In genomic region chr1:54052470-54052933, GRCh38 we compare ENCODE assay signal across 8 cellular contexts. TPM values are rescaled to one million over a fixed set of nuclear protein-coding genes. Genes with fewer than 3 reads are reported as not detected.
DNase-seq lines count a peak whose midpoint lies in the region; ATAC-seq, FAIRE-seq and TF ChIP-seq lines count a peak whose summit lies in the region.

No MANE protein-coding gene starts in this region.

- ATAC-seq in GM19397 (IDR thresholded peaks at IDR 0.05; ENCODE audit: unreplicated experiment) (peak; percentile 5), HepG2 (peak; percentile 79), HG03469 (IDR thresholded peaks at IDR 0.05; ENCODE audit: unreplicated experiment) (no peak)
- peak; percentile 41 for ATAC-seq in stimulated activated effector memory CD8-positive, alpha-beta T cell treated with anti-CD3 and anti-CD28 coated beads, Interleukin-12 subunit alpha, Interleukin-12 subunit beta, amount 100 ng/mL, for 72 hours

- no peak overlapping the region for H3K27ac Mint-ChIP-seq in stimulated activated effector memory CD8-positive, alpha-beta T cell treated with anti-CD3 and anti-CD28 coated beads, Interleukin-12 subunit alpha, Interleukin-12 subunit beta, amount 100 ng/mL, for 72 hours

- POLR2A ChIA-PET in HepG2 (lab: Yijun Ruan, JAX), result interaction anchor here (0.7 to 4.6 kb wide), 12 partner anchors 9 to 355 kb away, joined by 3 to 42 read pairs (median 5); partner anchors contain the start of gene LDLRAD1

- TF ChIP-seq CTCF in colonic mucosa (IDR thresholded peaks at IDR 0.05) (no peak), HepG2 (CRISPR knock-in tag; IDR thresholded peaks at IDR 0.05) (no peak)

- peaks cover 5% of the 10 kb centered on the region for H4K20me1 ChIP-seq in HepG2 (ENCODE audit: insufficient read depth, low read length)

- peak overlapping the region; percentile 71 for H3K4me3 ChIP-seq in colonic mucosa
- peak overlapping the region; percentile 76 to 98 (median 91) for H3K4me3 ChIP-seq in HepG2 (replicated peaks in 1 of 3; ENCODE audit: insufficient read depth in 1 of 3, low read depth in 2 of 3, low read length in 3 of 3)

- H3K4me1 ChIP-seq in colonic mucosa (peaks cover 19% of the 10 kb centered on the region), HepG2 (ENCODE audit: insufficient read depth, low read length) (peaks cover 29% of the 10 kb centered on the region)

- TSS peak; percentile 50 for BruUV-seq in HepG2 (replicated peaks; lab: Mats Ljungman, UMichigan)

- no peaks in the 10 kb centered on the region for H3K36me3 ChIP-seq in colonic mucosa
- H3K36me3 ChIP-seq in HepG2 (replicated peaks in 1 of 2; ENCODE audit: control insufficient read depth in 1 of 2, insufficient read depth in 2 of 2, low read length in 2 of 2), result no peaks in the 10 kb centered on the region; a peak in 2 of 5 replicates

- no peak; a peak in 2 of 4 replicates for TF ChIP-seq POLR2A in HepG2 (IDR thresholded peaks at IDR 0.05; ENCODE audit: insufficient read depth in 1 of 2, low read depth in 2 of 2, low read length in 2 of 2)

- TF ChIP-seq EP300 in HepG2 (IDR thresholded peaks at IDR 0.05; ENCODE audit: low read depth in 2 of 2, low read length in 2 of 2) (no peak), HepG2 (CRISPR knock-in tag; IDR thresholded peaks at IDR 0.05; ENCODE audit: borderline replicate concordance) (no peak)

- no peaks in the 10 kb centered on the region for H3K9me3 Mint-ChIP-seq in stimulated activated effector memory CD8-positive, alpha-beta T cell treated with anti-CD3 and anti-CD28 coated beads, Interleukin-12 subunit alpha, Interleukin-12 subunit beta, amount 100 ng/mL, for 72 hours

- H3K4me3 Mint-ChIP-seq in stimulated activated effector memory CD8-positive, alpha-beta T cell treated with anti-CD3 and anti-CD28 coated beads, Interleukin-12 subunit alpha, Interleukin-12 subunit beta, amount 100 ng/mL, for 72 hours, result no peak overlapping the region

- FAIRE-seq in HepG2 (lab: Jason Lieb, UNC), result no peak

- H3K9me3 ChIP-seq in colonic mucosa (no peaks in the 10 kb centered on the region), HepG2 (ENCODE audit: low read length) (no peaks in the 10 kb centered on the region)

- H2AFZ ChIP-seq in HepG2 (ENCODE audit: low read length), result no peak overlapping the region

- peak overlapping the region; percentile 82 for H3K4me2 ChIP-seq in HepG2 (ENCODE audit: low read depth, low read length)

- H3K4me1 Mint-ChIP-seq in stimulated activated effector memory CD8-positive, alpha-beta T cell treated with anti-CD3 and anti-CD28 coated beads, Interleukin-12 subunit alpha, Interleukin-12 subunit beta, amount 100 ng/mL, for 72 hours, result peaks cover 22% of the 10 kb centered on the region

- WGBS in HepG2 (ENCODE audit: low lambda C conversion rate), result 2% methylated on average over 23 of the region's 23 CpGs

- peak; percentile 27 for DNase-seq in DMS114 treated with DMSO at 0.1 percent for 48 hours (lab: John Stamatoyannopoulos, UW; ENCODE audit: unreplicated experiment)
- DNase-seq in HT1080 (ENCODE audit: low read depth), result peak; percentile 28
- peak in 3 of 5 experiments; percentile 19 to 58 (median 27) for DNase-seq in T-helper 2 cell
- DNase-seq in colonic mucosa, result peak; percentile 53
- peak; percentile 31 for DNase-seq in HepG2 (ENCODE audit: low spot score)
- DNase-seq in stimulated activated effector memory CD8-positive, alpha-beta T cell treated with anti-CD3 and anti-CD28 coated beads, Interleukin-12 subunit alpha, Interleukin-12 subunit beta, amount 100 ng/mL, for 72 hours (ENCODE audit: low spot score in 2 of 2), result no peak

- peak overlapping the region; percentile 92 to 95 for H3K9ac ChIP-seq in colonic mucosa (ENCODE audit: low read depth in 2 of 2, low read length in 2 of 2)
- H3K9ac ChIP-seq in HepG2 (ENCODE audit: insufficient read depth, low read depth, low read length), result peak overlapping the region; percentile 81

- H3K36me3 Mint-ChIP-seq in stimulated activated effector memory CD8-positive, alpha-beta T cell treated with anti-CD3 and anti-CD28 coated beads, Interleukin-12 subunit alpha, Interleukin-12 subunit beta, amount 100 ng/mL, for 72 hours, result peaks cover 20% of the 10 kb centered on the region

- H3K79me2 ChIP-seq in HepG2 (ENCODE audit: insufficient read depth, low read length), result peaks cover 52% of the 10 kb centered on the region

- intact Hi-C loops in colonic mucosa (cut with DNase I), result no loop called here
- intact Hi-C loops in HepG2 (cut with micrococcal nuclease; ENCODE audit: unreplicated experiment), result loop anchor here (2.0 kb wide), 2 partner anchors 18 to 60 kb away; no protein-coding TSS in a partner anchor

- CTCF ChIA-PET in HepG2 (lab: Yijun Ruan, JAX; ENCODE audit: low intra/inter-chr PET ratio, low total read pairs), result no interaction called here

- in situ Hi-C loops in HepG2 (cut with HindIII; ENCODE audit: extremely low pct_ligation_motif_present, low pct_unique_long_range_greater_than_20kb), result no loop called here

- H3K27me3 ChIP-seq in colonic mucosa, result no peaks in the 10 kb centered on the region
- H3K27me3 ChIP-seq in HepG2 (ENCODE audit: control insufficient read depth in 1 of 2, insufficient read depth in 2 of 2, low read length in 2 of 2), result no peaks in the 10 kb centered on the region; a peak in 1 of 5 replicates

- no peak for TF ChIP-seq RAD21 in HepG2 (CRISPR knock-in tag; IDR thresholded peaks at IDR 0.05)

- H3K27ac ChIP-seq in colonic mucosa (peak overlapping the region; percentile 96), HepG2 (ENCODE audit: extremely low read length, insufficient read depth, low read length) (peak overlapping the region; percentile 80)

RNA-seq across cellular contexts. Expression of gene TMEM59, which starts 0.5 kb away (rescaled TPM):
- 208 and 262 TPM in 2 replicates for total RNA-seq in HT1080 (2014; rRNA removed; shearing (Covaris generic))
- 252 and 293 TPM in 2 replicates for polyA plus RNA-seq in HT1080 (2015; cell fraction: cytosol; rRNA removed)
- 209 and 234 TPM in 2 replicates for polyA plus RNA-seq in HT1080 (2015; cell fraction: nucleus; rRNA removed)
- total RNA-seq in colonic mucosa (100 to 1,000 TPM; 470 to 887 TPM), HepG2 (2016; rRNA removed; fragmentation: Illumina TruSeq; extraction: Trizol) (98.2 and 147 TPM in 2 replicates)
- total RNA-seq in HepG2 (2016; cell fraction: cytosol; rRNA removed; fragmentation: Illumina TruSeq; extraction: Trizol; ENCODE audit: low read depth), result 69.6 and 74.1 TPM in 2 replicates
- total RNA-seq in HepG2 (2016; cell fraction: insoluble cytoplasmic fraction; rRNA removed; fragmentation: Illumina TruSeq; extraction: Trizol), result 103 and 155 TPM in 2 replicates
- 71.1 and 72.1 TPM in 2 replicates for total RNA-seq in HepG2 (2016; cell fraction: membrane; rRNA removed; fragmentation: Illumina TruSeq; extraction: Trizol)
- total RNA-seq in HepG2 (2016; cell fraction: nucleus; rRNA removed; fragmentation: Illumina TruSeq; extraction: Trizol), result 118 and 122 TPM in 2 replicates
- polyA plus RNA-seq in HepG2 (2011; rRNA removed), result 354 and 363 TPM in 2 replicates
- 200 and 292 TPM in 2 replicates for polyA plus RNA-seq in HepG2 (2011; cell fraction: cytosol; rRNA removed)
- 51.7 and 67.8 TPM in 2 replicates for polyA plus RNA-seq in HepG2 (2011; cell fraction: nucleus; rRNA removed)
- polyA plus RNA-seq in HepG2 (2012), result 215 and 233 TPM in 2 replicates
- polyA plus RNA-seq in HepG2 (2016; cell fraction: cytosol; fragmentation: Illumina TruSeq; extraction: Trizol; ENCODE audit: low read depth), result 60.3 and 66.9 TPM in 2 replicates
- 85.0 and 92.7 TPM in 2 replicates for polyA plus RNA-seq in HepG2 (2016; cell fraction: insoluble cytoplasmic fraction; fragmentation: Illumina TruSeq; extraction: Trizol; ENCODE audit: low read depth)
- polyA plus RNA-seq in HepG2 (2016; cell fraction: membrane; fragmentation: Illumina TruSeq; extraction: Trizol; ENCODE audit: low read depth), result 53.7 and 61.9 TPM in 2 replicates
- polyA plus RNA-seq in HepG2 (2016; cell fraction: nucleus; fragmentation: Illumina TruSeq; extraction: Trizol; ENCODE audit: insufficient read depth, low read depth), result 154 and 158 TPM in 2 replicates
- 163 and 204 TPM in 2 replicates for polyA minus RNA-seq in HepG2 (2011; rRNA and poly(A)+ RNA removed; ENCODE audit: low replicate concordance)
- 93.6 and 117 TPM in 2 replicates for polyA minus RNA-seq in HepG2 (2011; cell fraction: cytosol; rRNA and poly(A)+ RNA removed)
- polyA minus RNA-seq in HepG2 (2011; cell fraction: nucleus; rRNA and poly(A)+ RNA removed), result 36.6 and 61.8 TPM in 2 replicates

RNA-seq across cellular contexts. Expression of gene TCEANC2, which starts 0.9 kb away (rescaled TPM):
- 5.5 and 6.1 TPM in 2 replicates for total RNA-seq in HT1080 (2014; rRNA removed; shearing (Covaris generic))
- 6.1 and 6.2 TPM in 2 replicates for polyA plus RNA-seq in HT1080 (2015; cell fraction: cytosol; rRNA removed)
- 6.9 and 10.7 TPM in 2 replicates for polyA plus RNA-seq in HT1080 (2015; cell fraction: nucleus; rRNA removed)
- total RNA-seq in colonic mucosa, result 1 to 10 TPM; 4.4 to 5.9 TPM
- 5.0 and 6.1 TPM in 2 replicates for total RNA-seq in HepG2 (2016; rRNA removed; fragmentation: Illumina TruSeq; extraction: Trizol)
- 0.51 and 0.88 TPM in 2 replicates for total RNA-seq in HepG2 (2016; cell fraction: cytosol; rRNA removed; fragmentation: Illumina TruSeq; extraction: Trizol; ENCODE audit: low read depth)
- total RNA-seq in HepG2 (2016; cell fraction: insoluble cytoplasmic fraction; rRNA removed; fragmentation: Illumina TruSeq; extraction: Trizol), result 4.8 and 6.8 TPM in 2 replicates
- 1.6 and 1.8 TPM in 2 replicates for total RNA-seq in HepG2 (2016; cell fraction: membrane; rRNA removed; fragmentation: Illumina TruSeq; extraction: Trizol)
- 2.0 and 3.7 TPM in 2 replicates for total RNA-seq in HepG2 (2016; cell fraction: nucleus; rRNA removed; fragmentation: Illumina TruSeq; extraction: Trizol)
- polyA plus RNA-seq in HepG2 (2011; rRNA removed), result 3.6 and 3.8 TPM in 2 replicates
- 2.2 and 2.3 TPM in 2 replicates for polyA plus RNA-seq in HepG2 (2011; cell fraction: cytosol; rRNA removed)
- 3.6 and 4.3 TPM in 2 replicates for polyA plus RNA-seq in HepG2 (2011; cell fraction: nucleus; rRNA removed)
- polyA plus RNA-seq in HepG2 (2012), result 1.6 and 2.4 TPM in 2 replicates
- 0.37 and 0.94 TPM in 2 replicates for polyA plus RNA-seq in HepG2 (2016; cell fraction: cytosol; fragmentation: Illumina TruSeq; extraction: Trizol; ENCODE audit: low read depth)
- 5.2 and 8.7 TPM in 2 replicates for polyA plus RNA-seq in HepG2 (2016; cell fraction: insoluble cytoplasmic fraction; fragmentation: Illumina TruSeq; extraction: Trizol; ENCODE audit: low read depth)
- 1.3 and 1.5 TPM in 2 replicates for polyA plus RNA-seq in HepG2 (2016; cell fraction: membrane; fragmentation: Illumina TruSeq; extraction: Trizol; ENCODE audit: low read depth)
- polyA plus RNA-seq in HepG2 (2016; cell fraction: nucleus; fragmentation: Illumina TruSeq; extraction: Trizol; ENCODE audit: insufficient read depth, low read depth), result 3.7 and 5.4 TPM in 2 replicates
- polyA minus RNA-seq in HepG2 (2011; rRNA and poly(A)+ RNA removed; ENCODE audit: low replicate concordance), result 4.6 and 9.1 TPM in 2 replicates
- 1.5 and 2.2 TPM in 2 replicates for polyA minus RNA-seq in HepG2 (2011; cell fraction: cytosol; rRNA and poly(A)+ RNA removed)
- 4.4 and 5.6 TPM in 2 replicates for polyA minus RNA-seq in HepG2 (2011; cell fraction: nucleus; rRNA and poly(A)+ RNA removed)

RNA-seq across cellular contexts. Expression of gene LDLRAD1, which starts 34.5 kb away (rescaled TPM):
- not detected in 2 replicates for total RNA-seq in HT1080 (2014; rRNA removed; shearing (Covaris generic))
- not detected in 2 replicates for polyA plus RNA-seq in HT1080 (2015; cell fraction: cytosol; rRNA removed)
- polyA plus RNA-seq in HT1080 (2015; cell fraction: nucleus; rRNA removed), result not detected in 2 replicates
- total RNA-seq in colonic mucosa (under 1 TPM in 1 of 2 donors, not detected in 1; 0.24 TPM), HepG2 (2016; rRNA removed; fragmentation: Illumina TruSeq; extraction: Trizol) (1.2 and 2.5 TPM in 2 replicates)
- 0.71 and 0.79 TPM in 2 replicates for total RNA-seq in HepG2 (2016; cell fraction: cytosol; rRNA removed; fragmentation: Illumina TruSeq; extraction: Trizol; ENCODE audit: low read depth)
- 1.6 and 2.3 TPM in 2 replicates for total RNA-seq in HepG2 (2016; cell fraction: insoluble cytoplasmic fraction; rRNA removed; fragmentation: Illumina TruSeq; extraction: Trizol)
- total RNA-seq in HepG2 (2016; cell fraction: membrane; rRNA removed; fragmentation: Illumina TruSeq; extraction: Trizol), result 1.5 and 2.4 TPM in 2 replicates
- total RNA-seq in HepG2 (2016; cell fraction: nucleus; rRNA removed; fragmentation: Illumina TruSeq; extraction: Trizol), result 0.94 and 2.2 TPM in 2 replicates
- polyA plus RNA-seq in HepG2 (2011; rRNA removed), result 13.5 and 14.0 TPM in 2 replicates
- polyA plus RNA-seq in HepG2 (2011; cell fraction: cytosol; rRNA removed), result 9.6 and 10.4 TPM in 2 replicates
- 8.7 and 8.8 TPM in 2 replicates for polyA plus RNA-seq in HepG2 (2011; cell fraction: nucleus; rRNA removed)
- 2.3 and 3.2 TPM in 2 replicates for polyA plus RNA-seq in HepG2 (2012)
- polyA plus RNA-seq in HepG2 (2016; cell fraction: cytosol; fragmentation: Illumina TruSeq; extraction: Trizol; ENCODE audit: low read depth), result 0.84 and 1.0 TPM in 2 replicates
- 2.2 and 2.3 TPM in 2 replicates for polyA plus RNA-seq in HepG2 (2016; cell fraction: insoluble cytoplasmic fraction; fragmentation: Illumina TruSeq; extraction: Trizol; ENCODE audit: low read depth)
- 1.7 and 2.9 TPM in 2 replicates for polyA plus RNA-seq in HepG2 (2016; cell fraction: membrane; fragmentation: Illumina TruSeq; extraction: Trizol; ENCODE audit: low read depth)
- 4.1 and 4.2 TPM in 2 replicates for polyA plus RNA-seq in HepG2 (2016; cell fraction: nucleus; fragmentation: Illumina TruSeq; extraction: Trizol; ENCODE audit: insufficient read depth, low read depth)
- 9.7 TPM in 1 of 2 replicates, not detected in the other for polyA minus RNA-seq in HepG2 (2011; rRNA and poly(A)+ RNA removed; ENCODE audit: low replicate concordance)
- polyA minus RNA-seq in HepG2 (2011; cell fraction: cytosol; rRNA and poly(A)+ RNA removed), result 2.0 and 2.6 TPM in 2 replicates
- polyA minus RNA-seq in HepG2 (2011; cell fraction: nucleus; rRNA and poly(A)+ RNA removed), result 2.6 and 4.4 TPM in 2 replicates

Comparison
In these comparisons a context has a peak if more than half of its experiments do, and no peak if none do; other contexts are left out.
1. DNase-seq: peak in DMS114 treated with DMSO at 0.1 percent for 48 hours (single experiment), HT1080 (single experiment), T-helper 2 cell (3 of 5), colonic mucosa (single experiment) and HepG2 (single experiment); none in stimulated activated effector memory CD8-positive, alpha-beta T cell treated with anti-CD3 and anti-CD28 coated beads, Interleukin-12 subunit alpha, Interleukin-12 subunit beta, amount 100 ng/mL, for 72 hours (0 of 2).